15 cellular contexts compared by ENCODE assay signal in the genomic region with DNA sequence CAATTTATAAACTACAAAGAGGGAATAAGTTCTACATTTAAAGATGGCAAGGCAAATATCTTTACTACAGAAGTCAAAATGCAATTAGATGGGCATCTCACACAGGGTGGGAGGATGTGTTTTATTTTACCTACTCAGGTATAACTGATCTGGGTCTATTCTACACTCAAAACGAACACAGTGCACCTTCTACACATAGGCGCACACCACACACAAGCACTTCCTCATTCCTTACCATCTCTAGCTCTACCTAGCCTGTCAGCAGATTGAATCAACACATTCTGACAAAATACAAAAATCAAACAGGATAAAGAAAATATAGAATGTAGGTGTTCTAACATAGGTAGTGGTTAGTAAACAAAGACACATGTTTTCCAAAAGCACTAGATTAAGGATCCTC.
DNase-seq lines count a peak whose midpoint lies in the region; ATAC-seq and TF ChIP-seq lines count a peak whose summit lies in the region.
"Had no signal": no experiment of that assay in that cellular context is flagged by ENCODE, and none has a peak within 500 bp of the region (broad histone marks: within the 10 kb centered on the region; RNA-seq: fewer than 3 reads in every experiment).

No MANE protein-coding gene starts in this region.

- H3K36me3 ChIP-seq in body of pancreas (replicated peaks in 1 of 2; ENCODE audit: insufficient read depth in 1 of 2, low read depth in 2 of 2) = no peaks in the 10 kb centered on the region
- H3K36me3 ChIP-seq: ovary had no signal

- H3K27ac ChIP-seq in body of pancreas (no peak overlapping the region), right cardiac atrium (ENCODE audit: low read length) (no peak overlapping the region)
- H3K27ac ChIP-seq: ovary, skin epidermis had no signal

- no peaks in the 10 kb centered on the region for H3K9me3 ChIP-seq in body of pancreas
- no peaks in the 10 kb centered on the region for H3K9me3 ChIP-seq in right cardiac atrium (ENCODE audit: control insufficient read depth, low read length)
- H3K9me3 ChIP-seq: ovary had no signal

- intact Hi-C loops in body of pancreas (cut with DNase I) (no loop called here), right cardiac atrium (cut with DNase I) (no loop called here)

- H3K27me3 ChIP-seq in body of pancreas = no peaks in the 10 kb centered on the region
- H3K27me3 ChIP-seq in right cardiac atrium (ENCODE audit: control insufficient read depth, insufficient read depth) = no peaks in the 10 kb centered on the region
- H3K27me3 ChIP-seq: ovary had no signal

- no peak overlapping the region for H3K4me3 ChIP-seq in body of pancreas
- H3K4me3 ChIP-seq in right cardiac atrium (ENCODE audit: low read length) = no peak overlapping the region
- H3K4me3 ChIP-seq: ovary, skin epidermis had no signal

- H3K4me1 ChIP-seq in body of pancreas (peaks cover 17% of the 10 kb centered on the region), right cardiac atrium (ENCODE audit: control insufficient read depth, insufficient read depth, low read length) (no peaks in the 10 kb centered on the region)

- DNase-seq in body of pancreas = peak in 1 of 4 donors; percentile 2
- DNase-seq in 8988T = no peak
- no peak for DNase-seq in activated T-cell treated with anti-CD3 and anti-CD28 coated beads, Interleukin-2, amount 50 U/mL, for 1 hour
- DNase-seq in NCI-H82 (lab: John Stamatoyannopoulos, UW) = no peak
- no peak for DNase-seq in right cardiac atrium
- DNase-seq: activated gamma-delta T cell treated with Interleukin-2 at 50 U/mL for 16 hours, endodermal cell, foreskin melanocyte, NCI-H1105, NCI-H226, ovary had no signal

- 36 to 43% methylated on average over 2 of the region's 2 CpGs for WGBS in body of pancreas, 2 donors
- 74% methylated on average over 2 of the region's 2 CpGs for WGBS in right cardiac atrium

- ATAC-seq in GM18499 (IDR thresholded peaks at IDR 0.05; ENCODE audit: insufficient read depth, unreplicated experiment) (peak; percentile 73), GM21528 (IDR thresholded peaks at IDR 0.05; ENCODE audit: low FRiP score, unreplicated experiment) (peak; percentile 64), HG03354 (IDR thresholded peaks at IDR 0.05; ENCODE audit: poor library complexity, severe bottlenecking, unreplicated experiment) (peak; percentile 78), body of pancreas (peak; percentile 38), right cardiac atrium (no peak)

- TF ChIP-seq CTCF in body of pancreas (IDR thresholded peaks at IDR 0.05) = no peak

- TF ChIP-seq POLR2A in body of pancreas (IDR thresholded peaks at IDR 0.05) = no peak

Comparison
In these comparisons a context has a peak if more than half of its experiments do, and no peak if none do; other contexts are left out.
1. ATAC-seq: peak in GM18499 (single experiment), GM21528 (single experiment), HG03354 (single experiment) and body of pancreas (single experiment); none in right cardiac atrium (0 of 2).